In genomic region chr1:65170511-65171142, GRCh38 we compare ENCODE assay signal across 10 cellular contexts. TPM values are rescaled to one million over a fixed set of nuclear protein-coding genes. Genes with fewer than 3 reads are reported as not detected.
DNase-seq lines count a peak whose midpoint lies in the region; ATAC-seq and TF ChIP-seq lines count a peak whose summit lies in the region.
"Had no signal": no experiment of that assay in that cellular context is flagged by ENCODE, and none has a peak within 500 bp of the region (broad histone marks: within the 10 kb centered on the region; RNA-seq: fewer than 3 reads in every experiment).

No MANE protein-coding gene starts in this region.

- H3K4me3 ChIP-seq in epithelial cell of proximal tubule (ENCODE audit: low read depth, low read length) = peak overlapping the region; percentile 19
- H3K4me3 ChIP-seq: ovary had no signal

- DNase-seq in AML-193 (lab: John Stamatoyannopoulos, UW) (peak; percentile 84 to 87), NOMO-1 treated with DMSO at 0.1 percent for 48 hours (lab: John Stamatoyannopoulos, UW; ENCODE audit: unreplicated experiment) (peak; percentile 89), epithelial cell of proximal tubule (ENCODE audit: low read depth) (no peak), omental fat pad (ENCODE audit: low spot score) (no peak), NCI-H2107 (lab: John Stamatoyannopoulos, UW) (no peak), NAMALWA (ENCODE audit: low spot score) (no peak)
- DNase-seq: ovary; stimulated activated naive B cell treated with anti-CD40 and anti-IgM and Interleukin-4, amounts not matched to agents 10 μg/mL and 1 μg/mL and 100 μg/mL, for 72 hours had no signal

- TF ChIP-seq CTCF in epithelial cell of proximal tubule (conservative IDR thresholded peaks at IDR 0.05; ENCODE audit: low read depth, low read length) (no peak), omental fat pad (IDR thresholded peaks at IDR 0.05) (no peak)

- peak; percentile 33 for ATAC-seq in omental fat pad (ENCODE audit: low FRiP score)
- no peak for ATAC-seq in GM21447 (IDR thresholded peaks at IDR 0.05; ENCODE audit: unreplicated experiment)
- no peak for ATAC-seq in GM18511 (IDR thresholded peaks at IDR 0.05; ENCODE audit: unreplicated experiment)
- ATAC-seq: stimulated activated naive B cell treated with anti-CD40 and anti-IgM and Interleukin-4, amounts not matched to agents 10 μg/mL and 1 μg/mL and 100 μg/mL, for 72 hours had no signal

RNA-seq across cellular contexts. Expression of gene AK4, which starts 22.6 kb away (rescaled TPM):
- total RNA-seq in epithelial cell of proximal tubule (19.8 and 36.6 TPM in 2 replicates), omental fat pad (100 to 1,000 TPM in 1 of 4 donors, 10 to 100 TPM in 3; 20.5 to 108 (median 61.8) TPM)

Comparison
In these comparisons a context has a peak if more than half of its experiments do, and no peak if none do; other contexts are left out.
1. DNase-seq: peak in AML-193 (2 of 2) and NOMO-1 treated with DMSO at 0.1 percent for 48 hours (single experiment); none in epithelial cell of proximal tubule (single experiment), omental fat pad (single experiment), NCI-H2107 (single experiment) and NAMALWA (single experiment).